Comparison of ENCODE assay signal across 18 cellular contexts in the genomic region with DNA sequence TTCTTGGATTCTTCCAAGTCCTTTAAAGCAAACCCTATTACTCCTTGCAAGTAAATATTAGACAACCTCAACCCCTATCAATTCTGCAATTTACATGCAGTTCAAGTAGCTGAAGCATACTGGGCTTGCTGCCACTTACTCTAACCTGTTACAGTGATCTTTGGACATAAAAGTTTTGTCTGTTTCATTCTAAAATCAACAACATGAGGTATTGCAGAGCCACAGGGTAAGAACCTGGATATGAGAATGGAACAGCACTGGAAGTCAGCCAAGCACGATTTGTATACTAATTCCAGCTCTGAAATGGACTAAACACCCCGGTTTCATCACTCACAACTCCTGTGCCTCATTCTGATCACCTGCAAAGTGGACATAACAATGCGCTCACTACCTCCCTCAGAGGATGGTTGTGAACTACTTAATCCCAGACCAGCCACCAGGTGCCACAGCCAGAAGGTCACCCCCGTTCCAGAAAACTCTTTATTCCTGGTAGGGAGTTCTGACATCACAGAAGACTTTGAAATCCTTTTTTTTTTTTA.
"Had no signal": no experiment of that assay in that cellular context is flagged by ENCODE, and none has a peak within 500 bp of the region (broad histone marks: within the 10 kb centered on the region; RNA-seq: fewer than 3 reads in every experiment).

No MANE protein-coding gene starts in this region.

- FAIRE-seq: colon, keratinocyte, TTC549 had no signal

- H3K27ac ChIP-seq: dorsolateral prefrontal cortex, foreskin keratinocyte, right atrium auricular region, skin epidermis, suprapubic skin, vagina had no signal

- ATAC-seq: foreskin keratinocyte had no signal

- DNase-seq: activated CD4-positive, alpha-beta memory T cell treated with anti-CD3 and anti-CD28 coated beads for 36 hours; activated naive CD8-positive, alpha-beta T cell treated with anti-CD3 and anti-CD28 coated beads for 36 hours; activated T-cell treated with anti-CD3 and anti-CD28 coated beads for 4 hours; amniotic stem cell; caudate nucleus; dorsolateral prefrontal cortex; foreskin keratinocyte; hippocampal formation; stimulated activated CD4-positive, alpha-beta T cell treated with anti-CD3 and anti-CD28 coated beads, Interleukin-15, amount 100 ng/mL, for 24 hours; stimulated activated CD4-positive, alpha-beta T cell treated with anti-CD3 and anti-CD28 coated beads, Interleukin-2, amount 100 ng/mL, for 48 hours; trophoblast cell had no signal

- H3K27me3 ChIP-seq: dorsolateral prefrontal cortex, foreskin keratinocyte, right atrium auricular region, suprapubic skin, vagina had no signal

- H3K36me3 ChIP-seq: right atrium auricular region, suprapubic skin, vagina had no signal

- H3K9me3 ChIP-seq: right atrium auricular region, suprapubic skin, vagina had no signal

- H3K4me3 ChIP-seq: dorsolateral prefrontal cortex, right atrium auricular region, skin epidermis, suprapubic skin, vagina had no signal

- H3K4me1 ChIP-seq: foreskin keratinocyte, right atrium auricular region, suprapubic skin had no signal
